In the genomic region with DNA sequence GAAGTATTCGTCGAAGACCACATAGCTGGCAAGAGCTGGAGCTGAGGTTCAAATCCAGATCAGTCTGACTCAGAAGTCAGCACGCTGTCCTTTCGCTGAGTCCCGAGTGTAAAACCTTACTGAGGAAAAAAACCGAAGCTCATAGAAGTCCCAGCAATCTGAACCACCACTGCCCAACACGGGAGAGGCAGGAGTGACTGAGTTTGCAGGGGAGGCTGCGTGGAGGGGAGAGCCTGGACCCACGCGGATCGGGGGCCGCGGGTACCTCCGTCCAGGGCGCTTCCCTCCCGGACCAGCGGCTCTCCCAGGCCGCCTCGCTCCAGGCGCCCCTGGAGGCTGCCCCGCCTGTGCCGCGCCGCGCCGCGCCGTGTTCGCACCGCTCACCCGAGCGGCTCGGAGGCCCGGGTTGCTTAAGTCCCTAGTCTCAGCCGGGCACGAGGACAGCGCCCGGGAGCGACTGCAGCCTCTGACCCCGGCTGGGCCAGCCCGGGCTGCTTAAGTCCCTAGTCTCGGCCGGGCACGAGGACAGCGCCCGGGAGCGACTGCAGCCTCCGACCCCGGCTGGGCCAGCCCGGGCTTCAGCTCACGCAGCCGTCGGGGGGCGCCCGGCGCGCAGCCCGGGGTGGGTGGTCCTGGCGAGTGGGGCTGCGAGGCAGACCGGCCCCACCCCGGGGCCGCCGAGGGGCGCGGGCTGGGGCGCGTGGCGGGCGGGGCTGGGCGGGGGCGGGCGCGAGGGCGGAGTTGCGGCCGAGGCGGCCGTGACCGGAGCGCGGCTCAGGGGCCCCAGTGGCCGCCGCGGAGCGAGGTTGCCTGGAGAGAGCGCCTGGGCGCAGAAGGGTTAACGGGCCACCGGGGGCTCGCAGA, we compare ENCODE assay signal across 8 cellular contexts. TPM values are rescaled to one million over a fixed set of nuclear protein-coding genes. Genes with fewer than 3 reads are reported as not detected.
A peak's percentile ranks its signal among the peaks of the same experiment; 100 is the strongest.
DNase-seq lines count a peak whose midpoint lies in the region; ATAC-seq and TF ChIP-seq lines count a peak whose summit lies in the region.

Gene ADAMTSL4 (plus strand): TSS at position 777 of the 864 bp plus-strand sequence. CDS start 2,881 bp downstream, outside the sequence.

- DNase-seq in stimulated activated CD4-positive, alpha-beta T cell treated with anti-CD3 and anti-CD28 coated beads, Interleukin-4, amount 100 ng/mL, for 1 hour: peak; percentile 38
- no peak for DNase-seq in stimulated activated CD4-positive, alpha-beta T cell treated with anti-CD3 and anti-CD28 coated beads, Interleukin-2, amount 100 ng/mL, for 48 hours
- DNase-seq in Jurkat, Clone E6-1 (ENCODE audit: low read depth, low spot score): no peak
- DNase-seq in coronary artery (ENCODE audit: low spot score): peak; percentile 86
- peak; percentile 88 for DNase-seq in left lobe of liver (ENCODE audit: low spot score)
- peak; percentile 72 for DNase-seq in stomach

- ATAC-seq in SK-N-SH treated with all-trans-retinoic acid at 6 μM for 48 hours (peak; percentile 83), left lobe of liver (peak; percentile 74), GM19324 (IDR thresholded peaks at IDR 0.05; ENCODE audit: low FRiP score, unreplicated experiment) (no peak)

- no peak for TF ChIP-seq EP300 in stomach (IDR thresholded peaks at IDR 0.05)

- H3K27me3 ChIP-seq in stomach: no peaks in the 10 kb centered on the region

- WGBS in stomach, 5 donors: 0 to 3% (median 1%) methylated on average over 11 to 91 of the region's 91 CpGs

- peaks cover 0 to 3% (median 0%) of the 10 kb centered on the region in 4 donors for H3K36me3 ChIP-seq in stomach

- peaks cover 38 to 66% (median 50%) of the 10 kb centered on the region in 4 donors for H3K4me1 ChIP-seq in stomach

- no peak for TF ChIP-seq POLR2A in stomach (IDR thresholded peaks at IDR 0.05)

- H3K4me3 ChIP-seq in Jurkat, Clone E6-1 (ENCODE audit: low read length): peak within 1 kb of the TSS; percentile 38
- H3K4me3 ChIP-seq in coronary artery (peak within 1 kb of the TSS; percentile 95), stomach (peak within 1 kb of the TSS; percentile 51 to 62 (median 57))

- intact Hi-C loops in stomach (cut with DNase I; ENCODE audit: low total_unique reads): no loop called here

- TF ChIP-seq CTCF in coronary artery (IDR thresholded peaks at IDR 0.05) (no peak), stomach (IDR thresholded peaks at IDR 0.05) (no peak)

- no peaks in the 10 kb centered on the region for H3K9me3 ChIP-seq in stomach

- H3K27ac ChIP-seq in coronary artery (peak within 1 kb of the TSS; percentile 95 to 99), stomach (peak within 1 kb of the TSS; percentile 77 to 93 (median 85))

TF ChIP-seq in SK-N-SH treated with all-trans-retinoic acid at 6 μM for 48 hours, 23 proteins besides CTCF, POLR2A, EP300 and RAD21:
- no peak for TF ChIP-seq ISL1 (CRISPR knock-in tag; IDR thresholded peaks at IDR 0.05)
- TF ChIP-seq ZFP3 (CRISPR knock-in tag; IDR thresholded peaks at IDR 0.05): peak; percentile 18; the same call in 1 of the 2 replicates

RNA-seq across cellular contexts. Expression of gene ADAMTSL4, which starts in this region (rescaled TPM):
- not detected for polyA plus RNA-seq in Jurkat, Clone E6-1 (2012; ENCODE audit: insufficient read depth, insufficient read length)
- 38.5 TPM for total RNA-seq in left lobe of liver
- total RNA-seq in stomach: 10 to 100 TPM in 3 of 5 donors, 1 to 10 TPM in 2; 4.9 to 32.3 (median 11.7) TPM
- polyA plus RNA-seq in stomach: 10 to 100 TPM in 1 of 3 donors, 1 to 10 TPM in 2; 7.5 to 54.2 (median 8.7) TPM

Comparison
In these comparisons a context has a peak if more than half of its experiments do, and no peak if none do; other contexts are left out.
1. DNase-seq: peak in stimulated activated CD4-positive, alpha-beta T cell treated with anti-CD3 and anti-CD28 coated beads, Interleukin-4, amount 100 ng/mL, for 1 hour (single experiment), coronary artery (single experiment), left lobe of liver (single experiment) and stomach (single experiment); none in stimulated activated CD4-positive, alpha-beta T cell treated with anti-CD3 and anti-CD28 coated beads, Interleukin-2, amount 100 ng/mL, for 48 hours (0 of 2) and Jurkat, Clone E6-1 (single experiment).
2. H3K4me3 ChIP-seq: peak in every context shown above with its lines; median percentile 95 in coronary artery; 57 in stomach; 38 in Jurkat, Clone E6-1.